ENCODE assay signal across 1 cellular context in the genomic region with DNA sequence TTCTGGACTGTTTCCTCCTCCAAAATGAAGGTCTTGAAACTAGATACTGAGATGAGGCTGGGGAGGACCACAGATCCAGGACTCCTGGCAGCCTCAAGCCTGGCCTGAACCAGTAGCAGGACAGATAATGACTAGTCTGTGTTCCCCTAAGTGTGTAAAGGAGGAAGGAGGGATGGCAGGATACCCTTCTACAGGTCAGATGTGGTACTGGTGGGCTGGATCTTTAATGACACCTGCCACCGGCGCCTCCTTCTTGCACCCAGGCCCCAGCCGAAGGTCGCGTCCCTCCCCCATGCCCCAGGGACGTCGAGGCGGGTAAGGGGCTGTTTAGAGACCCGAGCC.
TF ChIP-seq lines count a peak whose summit lies in the region.

No MANE protein-coding gene starts in this region.

TF ChIP-seq in H1, 55 proteins besides CTCF, POLR2A, EP300 and RAD21:
- TF ChIP-seq CHD1 (IDR thresholded peaks at IDR 0.05; ENCODE audit: low read depth, low read length) (no peak), SIN3A (conservative IDR thresholded peaks at IDR 0.05 in 1 of 2, IDR thresholded peaks at IDR 0.05 in 1 of 2; ENCODE audit: low read depth in 1 of 2, low read length in 2 of 2) (no peak), RXRA (IDR thresholded peaks at IDR 0.05; ENCODE audit: insufficient read depth, low read depth, low read length) (no peak), EZH2 (IDR thresholded peaks at IDR 0.05; ENCODE audit: low read depth, low read length, severe bottlenecking) (no peak), MAFK (IDR thresholded peaks at IDR 0.05; ENCODE audit: low read depth, low read length) (no peak), EGR1 (IDR thresholded peaks at IDR 0.05; ENCODE audit: borderline replicate concordance, low read depth, low read length) (no peak), CHD7 (IDR thresholded peaks at IDR 0.05; ENCODE audit: insufficient replicate concordance, low read length) (no peak), SIX5 (IDR thresholded peaks at IDR 0.05; ENCODE audit: low read depth, low read length) (no peak), RFX5 (IDR thresholded peaks at IDR 0.05; ENCODE audit: borderline replicate concordance, low read depth, low read length) (no peak), CEBPB (IDR thresholded peaks at IDR 0.05; ENCODE audit: low read depth, low read length) (no peak), BCL11A (IDR thresholded peaks at IDR 0.05; ENCODE audit: low read depth in 2 of 2, low read length in 2 of 2) (no peak), HDAC6 (IDR thresholded peaks at IDR 0.05; ENCODE audit: low read depth, low read length) (no peak)
